ENCODE assay signal across 14 cellular contexts in the genomic region with DNA sequence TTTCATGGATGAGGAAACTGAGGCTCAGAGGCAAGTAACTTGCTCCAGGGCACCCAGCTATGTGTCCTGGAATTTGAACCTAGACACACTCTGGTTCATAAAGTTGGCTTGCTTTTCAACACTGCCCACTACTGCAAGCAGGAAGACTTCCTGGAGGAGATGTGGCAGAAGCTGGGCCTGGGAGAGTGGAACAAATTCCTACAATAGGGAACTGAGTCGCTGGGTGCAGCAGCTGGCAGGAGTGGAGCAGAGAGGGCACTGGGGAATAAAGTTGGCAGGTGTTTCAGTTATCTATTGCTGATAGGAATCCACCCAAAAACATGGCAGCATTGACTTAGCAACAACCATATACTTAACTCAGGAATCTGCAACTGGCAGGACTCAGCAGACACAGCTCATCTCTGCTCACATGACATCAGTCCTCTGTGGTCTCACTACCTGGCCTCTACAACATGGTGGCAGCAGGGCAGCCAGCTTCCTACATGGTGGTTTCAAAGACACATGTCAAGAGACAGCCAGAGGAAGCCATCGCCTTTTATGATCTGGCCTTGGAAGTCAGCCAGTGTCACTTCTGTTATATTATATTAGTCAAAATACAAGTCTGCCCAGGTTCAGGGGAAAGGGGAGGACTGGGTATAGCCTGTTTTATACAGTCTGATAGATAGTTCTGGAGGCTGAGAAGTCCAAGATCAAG. TPM values are rescaled to one million over a fixed set of nuclear protein-coding genes. Genes with fewer than 3 reads are reported as not detected.
DNase-seq lines count a peak whose midpoint lies in the region; ATAC-seq and TF ChIP-seq lines count a peak whose summit lies in the region.
"Had no signal": no experiment of that assay in that cellular context is flagged by ENCODE, and none has a peak within 500 bp of the region (broad histone marks: within the 10 kb centered on the region; RNA-seq: fewer than 3 reads in every experiment).

No MANE protein-coding gene starts in this region.

- no peaks in the 10 kb centered on the region for H3K79me2 ChIP-seq in PC-3 (ENCODE audit: low read length)

- CTCF ChIA-PET in activated naive CD4-positive, alpha-beta T cell treated with anti-CD3 and anti-CD28 coated beads, Interleukin-2, amount 10 ng/mL, durations not matched to agents 7 days and 5 days (lab: Charles Lee), result interaction anchor here (1.2 kb wide), 1 partner anchor 77 kb away, joined by 4 read pairs; no protein-coding TSS in a partner anchor
- CTCF ChIA-PET in PC-3 (lab: Charles Lee), result no interaction called here

- no peaks in the 10 kb centered on the region for H3K27me3 Mint-ChIP-seq in activated naive CD4-positive, alpha-beta T cell treated with anti-CD3 and anti-CD28 coated beads, Interleukin-2, amount 50 U/mL, for 24 hours
- peaks cover 54% of the 10 kb centered on the region for H3K27me3 Mint-ChIP-seq in activated naive CD4-positive, alpha-beta T cell treated with anti-CD3 and anti-CD28 coated beads, Interleukin-2, amount 10 ng/mL, durations not matched to agents 7 days and 5 days

- H4K20me1 ChIP-seq in PC-3 (ENCODE audit: low read length), result no peaks in the 10 kb centered on the region

- no peaks in the 10 kb centered on the region for H3K9me3 Mint-ChIP-seq in activated naive CD4-positive, alpha-beta T cell treated with anti-CD3 and anti-CD28 coated beads, Interleukin-2, amount 50 U/mL, for 24 hours
- H3K9me3 Mint-ChIP-seq in activated naive CD4-positive, alpha-beta T cell treated with anti-CD3 and anti-CD28 coated beads, Interleukin-2, amount 10 ng/mL, durations not matched to agents 7 days and 5 days, result no peaks in the 10 kb centered on the region

- no TSS peak for BruUV-seq in PC-3 (replicated peaks; lab: Mats Ljungman, UMichigan)

- peaks cover 19% of the 10 kb centered on the region for H3K4me1 Mint-ChIP-seq in activated naive CD4-positive, alpha-beta T cell treated with anti-CD3 and anti-CD28 coated beads, Interleukin-2, amount 50 U/mL, for 24 hours
- peaks cover 15% of the 10 kb centered on the region for H3K4me1 Mint-ChIP-seq in activated naive CD4-positive, alpha-beta T cell treated with anti-CD3 and anti-CD28 coated beads, Interleukin-2, amount 10 ng/mL, durations not matched to agents 7 days and 5 days

- no peak for TF ChIP-seq CTCF in PC-3 (conservative IDR thresholded peaks at IDR 0.05; ENCODE audit: low read depth, low read length)
- TF ChIP-seq CTCF in prostate gland (IDR thresholded peaks at IDR 0.05), result no peak

- H3F3A ChIP-seq in PC-3 (ENCODE audit: low read length, unreplicated experiment), result no peaks in the 10 kb centered on the region

- no peaks in the 10 kb centered on the region for H3K27me3 ChIP-seq in PC-3 (ENCODE audit: low read length)
- no peaks in the 10 kb centered on the region for H3K27me3 ChIP-seq in prostate gland (replicated peaks; ENCODE audit: insufficient read depth)

- H3K27ac ChIP-seq in PC-3 (ENCODE audit: low read length) (no peak overlapping the region), prostate gland (no peak overlapping the region)
- H3K27ac ChIP-seq: left ventricle myocardium inferior, neutrophil had no signal

- peak overlapping the region; percentile 30 for H3K27ac Mint-ChIP-seq in activated naive CD4-positive, alpha-beta T cell treated with anti-CD3 and anti-CD28 coated beads, Interleukin-2, amount 50 U/mL, for 24 hours
- H3K27ac Mint-ChIP-seq in activated naive CD4-positive, alpha-beta T cell treated with anti-CD3 and anti-CD28 coated beads, Interleukin-2, amount 10 ng/mL, durations not matched to agents 7 days and 5 days, result no peak overlapping the region
- H3K27ac Mint-ChIP-seq: B cell had no signal

- H3K4me3 ChIP-seq in PC-3 (ENCODE audit: low read length), result no peak overlapping the region
- no peak overlapping the region for H3K4me3 ChIP-seq in prostate gland
- H3K4me3 ChIP-seq: left ventricle myocardium inferior, smooth muscle cell had no signal

- peaks cover 41% of the 10 kb centered on the region for H3K4me1 ChIP-seq in PC-3 (ENCODE audit: insufficient read depth, low read length)
- H3K4me1 ChIP-seq in prostate gland (replicated peaks), result no peaks in the 10 kb centered on the region

- H3K36me3 Mint-ChIP-seq in activated naive CD4-positive, alpha-beta T cell treated with anti-CD3 and anti-CD28 coated beads, Interleukin-2, amount 50 U/mL, for 24 hours, result no peaks in the 10 kb centered on the region
- no peaks in the 10 kb centered on the region for H3K36me3 Mint-ChIP-seq in activated naive CD4-positive, alpha-beta T cell treated with anti-CD3 and anti-CD28 coated beads, Interleukin-2, amount 10 ng/mL, durations not matched to agents 7 days and 5 days

- H3K9me3 ChIP-seq in PC-3 (ENCODE audit: low read length) (no peaks in the 10 kb centered on the region), prostate gland (no peaks in the 10 kb centered on the region)
- H3K9me3 ChIP-seq: left ventricle myocardium inferior, neutrophil had no signal

- no peaks in the 10 kb centered on the region for H3K9me2 ChIP-seq in PC-3 (replicated peaks; ENCODE audit: low read length)

- H3K4me3 Mint-ChIP-seq in activated naive CD4-positive, alpha-beta T cell treated with anti-CD3 and anti-CD28 coated beads, Interleukin-2, amount 50 U/mL, for 24 hours, result no peak overlapping the region
- H3K4me3 Mint-ChIP-seq in activated naive CD4-positive, alpha-beta T cell treated with anti-CD3 and anti-CD28 coated beads, Interleukin-2, amount 10 ng/mL, durations not matched to agents 7 days and 5 days, result no peak overlapping the region
- H3K4me3 Mint-ChIP-seq: B cell had no signal

- H2AFZ ChIP-seq in PC-3 (ENCODE audit: low read length), result no peak overlapping the region

- TF ChIP-seq POLR2A in prostate gland (IDR thresholded peaks at IDR 0.05), result no peak

- H3K36me3 ChIP-seq in PC-3 (ENCODE audit: low read depth, low read length) (no peaks in the 10 kb centered on the region), prostate gland (no peaks in the 10 kb centered on the region)
- H3K36me3 ChIP-seq: left ventricle myocardium inferior, neutrophil had no signal

- POLR2A ChIA-PET in PC-3 (lab: Charles Lee; ENCODE audit: unreplicated experiment), result no interaction called here

- H3K9ac ChIP-seq in PC-3 (ENCODE audit: low read length), result no peak overlapping the region

- DNase-seq in activated naive CD4-positive, alpha-beta T cell treated with anti-CD3 and anti-CD28 coated beads, Interleukin-2, amount 10 ng/mL, durations not matched to agents 7 days and 5 days, result no peak
- peak; percentile 56 for DNase-seq in PC-3
- DNase-seq in prostate gland (ENCODE audit: low spot score), result peak; percentile 42
- no peak for DNase-seq in EL
- DNase-seq in activated CD4-positive, alpha-beta T cell treated with anti-CD3 and anti-CD28 coated beads, Interleukin-2, amount 50 U/mL, for 48 hours, result no peak
- DNase-seq: effector CD4-positive, alpha-beta T cell; left ventricle myocardium inferior; NCI-H1417 had no signal

- intact Hi-C loops in PC-3 (cut with micrococcal nuclease) (no loop called here), prostate gland (cut with DNase I) (loop anchor here (10.0 kb wide), 1 partner anchor 65 kb away; no protein-coding TSS in a partner anchor)

- WGBS in prostate gland, result 58% methylated on average over 2 of the region's 2 CpGs

- no peak overlapping the region for H3K4me2 ChIP-seq in PC-3 (ENCODE audit: low read length)
- H3K4me2 ChIP-seq: smooth muscle cell had no signal

- ATAC-seq in PC-3, result no peak

RNA-seq across cellular contexts. Expression of a gene that starts 10.6 kb away (rescaled TPM):
- total RNA-seq in PC-3 (2014; rRNA removed) (20.7 and 26.3 TPM in 2 replicates), prostate gland (10 to 100 TPM; 14.2 to 70.7 TPM)
- total RNA-seq: B cell; T-helper 1 cell treated with Interleukin-12 subunit alpha and Interleukin-12 subunit beta and Interleukin-4 antibody, amounts not matched to agents 30 ng/mL and 1 ng/mL, for 36 hours had no signal

RNA-seq across cellular contexts. Expression of a gene that starts 30.5 kb away (rescaled TPM):
- total RNA-seq in PC-3 (2014; rRNA removed) (43.9 and 47.4 TPM in 2 replicates), prostate gland (10 to 100 TPM; 28.6 to 97.0 TPM)
- total RNA-seq: B cell had no signal

RNA-seq across cellular contexts. Expression of a gene that starts 43.6 kb away (rescaled TPM):
- total RNA-seq in PC-3 (2014; rRNA removed) (1.7 and 2.4 TPM in 2 replicates), prostate gland (1 to 10 TPM; 4.4 to 7.3 TPM)
- total RNA-seq: smooth muscle cell had no signal

RNA-seq across cellular contexts. Expression of a gene that starts 50.1 kb away (rescaled TPM):
- not detected in 2 replicates for total RNA-seq in PC-3 (2014; rRNA removed)
- total RNA-seq in prostate gland, result not detected
- total RNA-seq: B cell, glomerular endothelial cell, left ventricle myocardium inferior, smooth muscle cell had no signal

Comparison
In these comparisons a context has a peak if more than half of its experiments do, and no peak if none do; other contexts are left out.
1. DNase-seq: peak in PC-3 (single experiment) and prostate gland (single experiment); none in activated naive CD4-positive, alpha-beta T cell treated with anti-CD3 and anti-CD28 coated beads, Interleukin-2, amount 10 ng/mL, durations not matched to agents 7 days and 5 days (single experiment), EL (single experiment) and activated CD4-positive, alpha-beta T cell treated with anti-CD3 and anti-CD28 coated beads, Interleukin-2, amount 50 U/mL, for 48 hours (0 of 2).